In genomic region chr7:69412331-69413146, GRCh38 we compare ENCODE assay signal across 9 cellular contexts.
DNase-seq lines count a peak whose midpoint lies in the region; ATAC-seq, FAIRE-seq and TF ChIP-seq lines count a peak whose summit lies in the region.
"Had no signal": no experiment of that assay in that cellular context is flagged by ENCODE, and none has a peak within 500 bp of the region (broad histone marks: within the 10 kb centered on the region; RNA-seq: fewer than 3 reads in every experiment).

No MANE protein-coding gene starts in this region.

- H3K9me3 ChIP-seq in pancreas = no peaks in the 10 kb centered on the region

- ATAC-seq in HG03460 (IDR thresholded peaks at IDR 0.05; ENCODE audit: unreplicated experiment) (peak; percentile 67), pancreas (peak in 3 of 4 donors; percentile 55 to 77 (median 68))

- FAIRE-seq in pancreas (lab: Jason Lieb, UNC) = no peak

- no peak overlapping the region for H3K27ac ChIP-seq in pancreas
- H3K27ac ChIP-seq: SJSA1 had no signal

- no peak overlapping the region for H3K4me3 Mint-ChIP-seq in activated naive CD4-positive, alpha-beta T cell treated with anti-CD3 and anti-CD28 coated beads for 36 hours

- peaks cover 11% of the 10 kb centered on the region for H3K9me3 Mint-ChIP-seq in activated naive CD4-positive, alpha-beta T cell treated with anti-CD3 and anti-CD28 coated beads for 36 hours

- peak; percentile 45 for DNase-seq in activated naive CD4-positive, alpha-beta T cell treated with anti-CD3 and anti-CD28 coated beads for 36 hours
- DNase-seq in activated naive CD4-positive, alpha-beta T cell treated with Interleukin-2 at 50 U/mL for 16 hours = no peak
- DNase-seq in astrocyte of the hippocampus (ENCODE audit: low read depth, low spot score) (peak; percentile 71), pancreas (no peak), HCEC 1CT (no peak), SW 1271 (lab: John Stamatoyannopoulos, UW) (no peak), NCI-H187 (lab: John Stamatoyannopoulos, UW) (no peak)

- 41 to 46% methylated on average over 9 of the region's 9 CpGs for WGBS in pancreas, 2 donors

- H3K27me3 ChIP-seq in pancreas = no peaks in the 10 kb centered on the region
- H3K27me3 ChIP-seq: SJSA1 had no signal

- no peak for TF ChIP-seq CTCF in pancreas (IDR thresholded peaks at IDR 0.05)

- peaks cover 3% of the 10 kb centered on the region for H3K4me1 Mint-ChIP-seq in activated naive CD4-positive, alpha-beta T cell treated with anti-CD3 and anti-CD28 coated beads for 36 hours (ENCODE audit: low read depth)

- H3K36me3 ChIP-seq in pancreas = no peaks in the 10 kb centered on the region
- H3K36me3 ChIP-seq: SJSA1 had no signal

- no peaks in the 10 kb centered on the region for H3K36me3 Mint-ChIP-seq in activated naive CD4-positive, alpha-beta T cell treated with anti-CD3 and anti-CD28 coated beads for 36 hours (ENCODE audit: low read depth)

- intact Hi-C loops in activated naive CD4-positive, alpha-beta T cell treated with anti-CD3 and anti-CD28 coated beads for 36 hours (cut with micrococcal nuclease) = no loop called here
- intact Hi-C loops in pancreas (cut with DNase I) = no loop called here

- no peak overlapping the region for H3K4me3 ChIP-seq in pancreas
- H3K4me3 ChIP-seq: SJSA1 had no signal

- H3K4me1 ChIP-seq in pancreas = no peaks in the 10 kb centered on the region
- H3K4me1 ChIP-seq: SJSA1 had no signal

- CTCF ChIA-PET in activated naive CD4-positive, alpha-beta T cell treated with anti-CD3 and anti-CD28 coated beads for 36 hours (lab: Charles Lee) = no interaction called here

- no peaks in the 10 kb centered on the region for H3K27me3 Mint-ChIP-seq in activated naive CD4-positive, alpha-beta T cell treated with anti-CD3 and anti-CD28 coated beads for 36 hours (ENCODE audit: low read depth)

- no peak overlapping the region for H3K27ac Mint-ChIP-seq in activated naive CD4-positive, alpha-beta T cell treated with anti-CD3 and anti-CD28 coated beads for 36 hours

Comparison
In these comparisons a context has a peak if more than half of its experiments do, and no peak if none do; other contexts are left out.
1. DNase-seq: peak in activated naive CD4-positive, alpha-beta T cell treated with anti-CD3 and anti-CD28 coated beads for 36 hours (single experiment) and astrocyte of the hippocampus (single experiment); none in activated naive CD4-positive, alpha-beta T cell treated with Interleukin-2 at 50 U/mL for 16 hours (single experiment), pancreas (0 of 6), HCEC 1CT (single experiment), SW 1271 (0 of 2) and NCI-H187 (0 of 2).